1 cellular context compared by ENCODE assay signal in the genomic region with DNA sequence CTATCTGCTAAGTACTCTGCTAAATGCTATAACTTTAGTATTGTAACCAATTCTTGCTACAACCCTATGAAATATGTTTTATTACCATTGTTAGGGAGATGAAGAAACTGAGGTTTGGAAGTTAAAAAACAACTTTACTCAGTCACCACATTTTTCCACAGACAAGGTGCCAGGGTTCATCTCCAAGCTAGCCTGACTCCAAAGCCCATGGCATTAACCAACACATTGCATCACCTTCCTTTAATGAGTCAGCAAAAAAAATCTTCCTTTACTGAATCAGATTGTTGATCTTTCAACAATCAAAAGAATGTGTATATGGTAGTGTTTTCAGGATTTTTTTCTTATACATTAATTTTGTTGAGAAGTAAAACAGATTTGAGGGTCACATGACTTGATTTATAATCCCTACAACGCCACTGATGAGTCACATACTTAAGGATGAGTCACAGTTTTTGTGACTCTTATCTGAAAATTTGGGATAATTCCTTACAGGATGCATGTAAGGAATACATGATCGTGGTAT.
A peak's percentile ranks its signal among the peaks of the same experiment; 100 is the strongest.
TF ChIP-seq lines count a peak whose summit lies in the region.

No MANE protein-coding gene starts in this region.

TF ChIP-seq in K562, 482 proteins besides CTCF, POLR2A, EP300 and RAD21 (continued from another document):
- TF ChIP-seq ZNF318 (IDR thresholded peaks at IDR 0.05; ENCODE audit: borderline replicate concordance in 1 of 2, low read depth in 1 of 2) (peak in 1 of 2 experiments; percentile 95; a peak in 2 of 4 replicates), CREM (IDR thresholded peaks at IDR 0.05; ENCODE audit: low read depth) (peak; percentile 49; the same call in 1 of the 2 replicates), TEAD4 (IDR thresholded peaks at IDR 0.05; ENCODE audit: low read length) (peak; percentile 53), TEAD4 (CRISPR knock-in tag; IDR thresholded peaks at IDR 0.05; ENCODE audit: borderline replicate concordance) (no peak), MTA2 (IDR thresholded peaks at IDR 0.05; ENCODE audit: low read depth) (no peak), OTX1 (CRISPR knock-in tag; IDR thresholded peaks at IDR 0.05) (no peak), KDM5B (IDR thresholded peaks at IDR 0.05; ENCODE audit: insufficient replicate concordance, low read depth, low read length) (no peak), MITF (IDR thresholded peaks at IDR 0.05) (no peak), CHD2 (IDR thresholded peaks at IDR 0.05; ENCODE audit: low read depth, low read length) (no peak), PHB (CRISPR knock-in tag; IDR thresholded peaks at IDR 0.05) (no peak), ZNF77 (CRISPR knock-in tag; IDR thresholded peaks at IDR 0.05) (no peak), ZNF583 (CRISPR knock-in tag; IDR thresholded peaks at IDR 0.05) (0 out of 2 replicates have a peak, but pooled peaks have one; percentile 31), HOXB6 (CRISPR knock-in tag; IDR thresholded peaks at IDR 0.05; ENCODE audit: borderline replicate concordance) (no peak), ZNF134 (CRISPR knock-in tag; conservative IDR thresholded peaks at IDR 0.05) (no peak), CBX5 (IDR thresholded peaks at IDR 0.05; ENCODE audit: borderline replicate concordance, low read depth) (no peak), KAT2B (IDR thresholded peaks at IDR 0.05; ENCODE audit: low read depth, low read length) (no peak), ZNF551 (CRISPR knock-in tag; IDR thresholded peaks at IDR 0.05) (no peak), NFXL1 (CRISPR knock-in tag; IDR thresholded peaks at IDR 0.05) (no peak), COPS2 (conservative IDR thresholded peaks at IDR 0.05) (no peak), STAT6 (CRISPR knock-in tag; IDR thresholded peaks at IDR 0.05) (no peak), TFAM (CRISPR knock-in tag; conservative IDR thresholded peaks at IDR 0.05) (no peak), PHF20 (IDR thresholded peaks at IDR 0.05; ENCODE audit: partially characterized antibody) (no peak), NRF1 (conservative IDR thresholded peaks at IDR 0.05 in 1 of 2, IDR thresholded peaks at IDR 0.05 in 1 of 2) (no peak), TAL1 (IDR thresholded peaks at IDR 0.05) (no peak; the same call in 1 of the 2 replicates), HCFC1 (IDR thresholded peaks at IDR 0.05; ENCODE audit: low read depth, low read length) (no peak), SUPT5H (IDR thresholded peaks at IDR 0.05) (no peak)
- TF ChIP-seq, protein P1, sequence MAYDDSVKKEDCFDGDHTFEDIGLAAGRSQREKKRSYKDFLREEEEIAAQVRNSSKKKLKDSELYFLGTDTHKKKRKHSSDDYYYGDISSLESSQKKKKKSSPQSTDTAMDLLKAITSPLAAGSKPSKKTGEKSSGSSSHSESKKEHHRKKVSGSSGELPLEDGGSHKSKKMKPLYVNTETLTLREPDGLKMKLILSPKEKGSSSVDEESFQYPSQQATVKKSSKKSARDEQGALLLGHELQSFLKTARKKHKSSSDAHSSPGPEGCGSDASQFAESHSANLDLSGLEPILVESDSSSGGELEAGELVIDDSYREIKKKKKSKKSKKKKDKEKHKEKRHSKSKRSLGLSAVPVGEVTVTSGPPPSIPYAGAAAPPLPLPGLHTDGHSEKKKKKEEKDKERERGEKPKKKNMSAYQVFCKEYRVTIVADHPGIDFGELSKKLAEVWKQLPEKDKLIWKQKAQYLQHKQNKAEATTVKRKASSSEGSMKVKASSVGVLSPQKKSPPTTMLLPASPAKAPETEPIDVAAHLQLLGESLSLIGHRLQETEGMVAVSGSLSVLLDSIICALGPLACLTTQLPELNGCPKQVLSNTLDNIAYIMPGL (CRISPR knock-in tag; IDR thresholded peaks at IDR 0.05): no peak
- TF ChIP-seq, protein P2, sequence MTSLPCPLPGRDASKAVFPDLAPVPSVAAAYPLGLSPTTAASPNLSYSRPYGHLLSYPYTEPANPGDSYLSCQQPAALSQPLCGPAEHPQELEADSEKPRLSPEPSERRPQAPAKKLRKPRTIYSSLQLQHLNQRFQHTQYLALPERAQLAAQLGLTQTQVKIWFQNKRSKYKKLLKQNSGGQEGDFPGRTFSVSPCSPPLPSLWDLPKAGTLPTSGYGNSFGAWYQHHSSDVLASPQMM (CRISPR knock-in tag; IDR thresholded peaks at IDR 0.05): no peak
- TF ChIP-seq, protein P3, sequence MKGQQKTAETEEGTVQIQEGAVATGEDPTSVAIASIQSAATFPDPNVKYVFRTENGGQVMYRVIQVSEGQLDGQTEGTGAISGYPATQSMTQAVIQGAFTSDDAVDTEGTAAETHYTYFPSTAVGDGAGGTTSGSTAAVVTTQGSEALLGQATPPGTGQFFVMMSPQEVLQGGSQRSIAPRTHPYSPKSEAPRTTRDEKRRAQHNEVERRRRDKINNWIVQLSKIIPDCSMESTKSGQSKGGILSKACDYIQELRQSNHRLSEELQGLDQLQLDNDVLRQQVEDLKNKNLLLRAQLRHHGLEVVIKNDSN (CRISPR knock-in tag; IDR thresholded peaks at IDR 0.05): no peak
- TF ChIP-seq, protein P4, sequence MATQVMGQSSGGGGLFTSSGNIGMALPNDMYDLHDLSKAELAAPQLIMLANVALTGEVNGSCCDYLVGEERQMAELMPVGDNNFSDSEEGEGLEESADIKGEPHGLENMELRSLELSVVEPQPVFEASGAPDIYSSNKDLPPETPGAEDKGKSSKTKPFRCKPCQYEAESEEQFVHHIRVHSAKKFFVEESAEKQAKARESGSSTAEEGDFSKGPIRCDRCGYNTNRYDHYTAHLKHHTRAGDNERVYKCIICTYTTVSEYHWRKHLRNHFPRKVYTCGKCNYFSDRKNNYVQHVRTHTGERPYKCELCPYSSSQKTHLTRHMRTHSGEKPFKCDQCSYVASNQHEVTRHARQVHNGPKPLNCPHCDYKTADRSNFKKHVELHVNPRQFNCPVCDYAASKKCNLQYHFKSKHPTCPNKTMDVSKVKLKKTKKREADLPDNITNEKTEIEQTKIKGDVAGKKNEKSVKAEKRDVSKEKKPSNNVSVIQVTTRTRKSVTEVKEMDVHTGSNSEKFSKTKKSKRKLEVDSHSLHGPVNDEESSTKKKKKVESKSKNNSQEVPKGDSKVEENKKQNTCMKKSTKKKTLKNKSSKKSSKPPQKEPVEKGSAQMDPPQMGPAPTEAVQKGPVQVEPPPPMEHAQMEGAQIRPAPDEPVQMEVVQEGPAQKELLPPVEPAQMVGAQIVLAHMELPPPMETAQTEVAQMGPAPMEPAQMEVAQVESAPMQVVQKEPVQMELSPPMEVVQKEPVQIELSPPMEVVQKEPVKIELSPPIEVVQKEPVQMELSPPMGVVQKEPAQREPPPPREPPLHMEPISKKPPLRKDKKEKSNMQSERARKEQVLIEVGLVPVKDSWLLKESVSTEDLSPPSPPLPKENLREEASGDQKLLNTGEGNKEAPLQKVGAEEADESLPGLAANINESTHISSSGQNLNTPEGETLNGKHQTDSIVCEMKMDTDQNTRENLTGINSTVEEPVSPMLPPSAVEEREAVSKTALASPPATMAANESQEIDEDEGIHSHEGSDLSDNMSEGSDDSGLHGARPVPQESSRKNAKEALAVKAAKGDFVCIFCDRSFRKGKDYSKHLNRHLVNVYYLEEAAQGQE (CRISPR knock-in tag; IDR thresholded peaks at IDR 0.05; ENCODE audit: low read depth): no peak
- TF ChIP-seq, protein P5, sequence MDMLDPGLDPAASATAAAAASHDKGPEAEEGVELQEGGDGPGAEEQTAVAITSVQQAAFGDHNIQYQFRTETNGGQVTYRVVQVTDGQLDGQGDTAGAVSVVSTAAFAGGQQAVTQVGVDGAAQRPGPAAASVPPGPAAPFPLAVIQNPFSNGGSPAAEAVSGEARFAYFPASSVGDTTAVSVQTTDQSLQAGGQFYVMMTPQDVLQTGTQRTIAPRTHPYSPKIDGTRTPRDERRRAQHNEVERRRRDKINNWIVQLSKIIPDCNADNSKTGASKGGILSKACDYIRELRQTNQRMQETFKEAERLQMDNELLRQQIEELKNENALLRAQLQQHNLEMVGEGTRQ (CRISPR knock-in tag; IDR thresholded peaks at IDR 0.05): no peak
- TF ChIP-seq, protein P6, sequence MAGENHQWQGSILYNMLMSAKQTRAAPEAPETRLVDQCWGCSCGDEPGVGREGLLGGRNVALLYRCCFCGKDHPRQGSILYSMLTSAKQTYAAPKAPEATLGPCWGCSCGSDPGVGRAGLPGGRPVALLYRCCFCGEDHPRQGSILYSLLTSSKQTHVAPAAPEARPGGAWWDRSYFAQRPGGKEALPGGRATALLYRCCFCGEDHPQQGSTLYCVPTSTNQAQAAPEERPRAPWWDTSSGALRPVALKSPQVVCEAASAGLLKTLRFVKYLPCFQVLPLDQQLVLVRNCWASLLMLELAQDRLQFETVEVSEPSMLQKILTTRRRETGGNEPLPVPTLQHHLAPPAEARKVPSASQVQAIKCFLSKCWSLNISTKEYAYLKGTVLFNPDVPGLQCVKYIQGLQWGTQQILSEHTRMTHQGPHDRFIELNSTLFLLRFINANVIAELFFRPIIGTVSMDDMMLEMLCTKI (IDR thresholded peaks at IDR 0.05; ENCODE audit: partially characterized antibody): no peak
